Comparison of ENCODE assay signal across 17 cellular contexts in genomic region chr6:36122495-36123269, GRCh38. TPM values are rescaled to one million over a fixed set of nuclear protein-coding genes. Genes with fewer than 3 reads are reported as not detected.
DNase-seq lines count a peak whose midpoint lies in the region; ATAC-seq and TF ChIP-seq lines count a peak whose summit lies in the region.
"Had no signal": no experiment of that assay in that cellular context is flagged by ENCODE, and none has a peak within 500 bp of the region (broad histone marks: within the 10 kb centered on the region; RNA-seq: fewer than 3 reads in every experiment).

No MANE protein-coding gene starts in this region.

- ATAC-seq in activated CD8-positive, alpha-beta memory T cell treated with anti-CD3 and anti-CD28 coated beads, Interleukin-2, amount 10 ng/mL, durations not matched to agents 7 days and 5 days, result no peak
- ATAC-seq in T-cell (replicated peaks in 1 of 4) (no peak), HG03139 (IDR thresholded peaks at IDR 0.05; ENCODE audit: unreplicated experiment) (no peak), GM21447 (IDR thresholded peaks at IDR 0.05; ENCODE audit: unreplicated experiment) (no peak), upper lobe of right lung (no peak)
- no peak for ATAC-seq in effector memory CD8-positive, alpha-beta T cell (replicated peaks)
- ATAC-seq in stimulated activated naive B cell treated with anti-CD40 and anti-IgM and Interleukin-4, amounts not matched to agents 10 μg/mL and 1 μg/mL and 100 μg/mL, for 72 hours (replicated peaks), result no peak

- H3K36me3 ChIP-seq in upper lobe of right lung, result no peaks in the 10 kb centered on the region
- H3K36me3 ChIP-seq: lower lobe of right lung had no signal

- peaks cover 42% of the 10 kb centered on the region for H3K4me1 ChIP-seq in upper lobe of right lung

- no peak for TF ChIP-seq CTCF in upper lobe of right lung (IDR thresholded peaks at IDR 0.05)

- POLR2A ChIA-PET in T-cell (lab: Charles Lee), result interaction anchor here (0.7 to 1.0 kb wide), 2 partner anchors 8 to 29 kb away, joined by 3 to 10 read pairs; no protein-coding TSS in a partner anchor

- H3K27me3 ChIP-seq in upper lobe of right lung, result no peaks in the 10 kb centered on the region

- DNase-seq in activated CD8-positive, alpha-beta memory T cell treated with anti-CD3 and anti-CD28 coated beads, Interleukin-2, amount 10 ng/mL, durations not matched to agents 7 days and 5 days, result no peak
- no peak for DNase-seq in activated CD8-positive, alpha-beta memory T cell treated with anti-CD3 and anti-CD28 coated beads, Interleukin-2, amount 50 U/mL, for 4 hours
- DNase-seq in T-cell (no peak), upper lobe of right lung (no peak)
- DNase-seq in effector memory CD8-positive, alpha-beta T cell, result no peak
- no peak for DNase-seq in stimulated activated naive B cell treated with anti-CD40 and anti-IgM and Interleukin-4, amounts not matched to agents 10 μg/mL and 1 μg/mL and 100 μg/mL, for 72 hours
- DNase-seq: activated naive CD4-positive, alpha-beta T cell treated with anti-CD3 and anti-CD28 coated beads, Interleukin-2, amount 50 U/mL, for 16 hours; dermis blood vessel endothelial cell; DMS 273 treated with DMSO at 0.1 percent for 48 hours; lower lobe of right lung; NCI-H1930; nephron progenitor cell; stimulated activated CD4-positive, alpha-beta T cell treated with anti-CD3 and anti-CD28 coated beads, Interleukin-15, amount 100 ng/mL, for 24 hours had no signal

- CTCF ChIA-PET in activated CD8-positive, alpha-beta memory T cell treated with anti-CD3 and anti-CD28 coated beads, Interleukin-2, amount 10 ng/mL, durations not matched to agents 7 days and 5 days (lab: Charles Lee), result interaction anchor here (1.0 to 2.5 kb wide), 8 partner anchors 9 to 237 kb away, joined by 3 to 19 read pairs (median 6); no protein-coding TSS in a partner anchor
- CTCF ChIA-PET in T-cell (lab: Charles Lee), result interaction anchor here in 1 of 2 donors (0.7 to 3.9 kb wide), 5 partner anchors 8 to 94 kb away, joined by 3 to 25 read pairs (median 8); partner anchors contain the start of gene MAPK13

- H3K27me3 Mint-ChIP-seq in activated CD8-positive, alpha-beta memory T cell treated with anti-CD3 and anti-CD28 coated beads, Interleukin-2, amount 10 ng/mL, durations not matched to agents 7 days and 5 days, result no peaks in the 10 kb centered on the region
- H3K27me3 Mint-ChIP-seq in T-cell, result no peaks in the 10 kb centered on the region
- no peaks in the 10 kb centered on the region for H3K27me3 Mint-ChIP-seq in effector memory CD8-positive, alpha-beta T cell
- H3K27me3 Mint-ChIP-seq in stimulated activated naive B cell treated with anti-CD40 and anti-IgM and Interleukin-4, amounts not matched to agents 10 μg/mL and 1 μg/mL and 100 μg/mL, for 72 hours, result no peaks in the 10 kb centered on the region

- H3K4me1 Mint-ChIP-seq in activated CD8-positive, alpha-beta memory T cell treated with anti-CD3 and anti-CD28 coated beads, Interleukin-2, amount 10 ng/mL, durations not matched to agents 7 days and 5 days, result peaks cover 86% of the 10 kb centered on the region
- peaks cover 87 to 93% (median 89%) of the 10 kb centered on the region in 3 donors for H3K4me1 Mint-ChIP-seq in T-cell
- H3K4me1 Mint-ChIP-seq in effector memory CD8-positive, alpha-beta T cell (ENCODE audit: low read depth in 2 of 2), result peaks cover 78% of the 10 kb centered on the region in 2 donors
- H3K4me1 Mint-ChIP-seq in stimulated activated naive B cell treated with anti-CD40 and anti-IgM and Interleukin-4, amounts not matched to agents 10 μg/mL and 1 μg/mL and 100 μg/mL, for 72 hours, result peaks cover 67 to 81% of the 10 kb centered on the region in 2 donors

- no peak overlapping the region for H3K4me3 Mint-ChIP-seq in activated CD8-positive, alpha-beta memory T cell treated with anti-CD3 and anti-CD28 coated beads, Interleukin-2, amount 10 ng/mL, durations not matched to agents 7 days and 5 days
- peak overlapping the region in 1 of 3 donors; percentile 82 for H3K4me3 Mint-ChIP-seq in T-cell
- peak overlapping the region; percentile 89 to 90 for H3K4me3 Mint-ChIP-seq in effector memory CD8-positive, alpha-beta T cell
- no peak overlapping the region for H3K4me3 Mint-ChIP-seq in stimulated activated naive B cell treated with anti-CD40 and anti-IgM and Interleukin-4, amounts not matched to agents 10 μg/mL and 1 μg/mL and 100 μg/mL, for 72 hours
- H3K4me3 Mint-ChIP-seq: brain, GM23338, nephron progenitor cell had no signal

- H3K36me3 Mint-ChIP-seq in activated CD8-positive, alpha-beta memory T cell treated with anti-CD3 and anti-CD28 coated beads, Interleukin-2, amount 10 ng/mL, durations not matched to agents 7 days and 5 days, result peaks cover 12% of the 10 kb centered on the region
- peaks cover 4% of the 10 kb centered on the region for H3K36me3 Mint-ChIP-seq in T-cell
- H3K36me3 Mint-ChIP-seq in effector memory CD8-positive, alpha-beta T cell (ENCODE audit: insufficient read depth), result peaks cover 13% of the 10 kb centered on the region
- peaks cover 14 to 22% of the 10 kb centered on the region in 2 donors for H3K36me3 Mint-ChIP-seq in stimulated activated naive B cell treated with anti-CD40 and anti-IgM and Interleukin-4, amounts not matched to agents 10 μg/mL and 1 μg/mL and 100 μg/mL, for 72 hours

- no peaks in the 10 kb centered on the region for H3K9me3 Mint-ChIP-seq in activated CD8-positive, alpha-beta memory T cell treated with anti-CD3 and anti-CD28 coated beads, Interleukin-2, amount 10 ng/mL, durations not matched to agents 7 days and 5 days (ENCODE audit: low read depth)
- no peaks in the 10 kb centered on the region for H3K9me3 Mint-ChIP-seq in T-cell
- H3K9me3 Mint-ChIP-seq in effector memory CD8-positive, alpha-beta T cell, result no peaks in the 10 kb centered on the region
- H3K9me3 Mint-ChIP-seq in stimulated activated naive B cell treated with anti-CD40 and anti-IgM and Interleukin-4, amounts not matched to agents 10 μg/mL and 1 μg/mL and 100 μg/mL, for 72 hours, result no peaks in the 10 kb centered on the region
- H3K9me3 Mint-ChIP-seq: brain, GM23338, nephron progenitor cell had no signal

- intact Hi-C loops in upper lobe of right lung (cut with DNase I), result no loop called here

- H3K27ac ChIP-seq in upper lobe of right lung, result no peak overlapping the region

- no peak overlapping the region for H3K4me3 ChIP-seq in upper lobe of right lung
- H3K4me3 ChIP-seq: GM23338, lower lobe of right lung had no signal

- H3K9me3 ChIP-seq in upper lobe of right lung, result no peaks in the 10 kb centered on the region
- H3K9me3 ChIP-seq: lower lobe of right lung had no signal

- H3K27ac Mint-ChIP-seq in activated CD8-positive, alpha-beta memory T cell treated with anti-CD3 and anti-CD28 coated beads, Interleukin-2, amount 10 ng/mL, durations not matched to agents 7 days and 5 days, result peak overlapping the region; percentile 75
- peak overlapping the region; percentile 96 to 98 for H3K27ac Mint-ChIP-seq in T-cell
- peak overlapping the region; percentile 96 to 99 for H3K27ac Mint-ChIP-seq in effector memory CD8-positive, alpha-beta T cell
- peak overlapping the region; percentile 16 for H3K27ac Mint-ChIP-seq in stimulated activated naive B cell treated with anti-CD40 and anti-IgM and Interleukin-4, amounts not matched to agents 10 μg/mL and 1 μg/mL and 100 μg/mL, for 72 hours
- H3K27ac Mint-ChIP-seq: GM23338, nephron progenitor cell had no signal

RNA-seq across cellular contexts. Expression of gene MAPK13, which starts 7.6 kb away (rescaled TPM):
- total RNA-seq in activated CD8-positive, alpha-beta memory T cell treated with anti-CD3 and anti-CD28 coated beads, Interleukin-2, amount 10 ng/mL, durations not matched to agents 7 days and 5 days, result 10 to 100 TPM; 33.9 to 35.6 TPM
- total RNA-seq in T-cell, result 10 to 100 TPM; 38.2 to 45.6 (median 44.1) TPM
- total RNA-seq in upper lobe of right lung, result 71.4 TPM

Comparison
In these comparisons a context has a peak if more than half of its experiments do, and no peak if none do; other contexts are left out.
1. H3K27ac Mint-ChIP-seq: peak in every context shown above with its lines; median percentile 98 in effector memory CD8-positive, alpha-beta T cell; 97 in T-cell; 75 in activated CD8-positive, alpha-beta memory T cell treated with anti-CD3 and anti-CD28 coated beads, Interleukin-2, amount 10 ng/mL, durations not matched to agents 7 days and 5 days; 16 in stimulated activated naive B cell treated with anti-CD40 and anti-IgM and Interleukin-4, amounts not matched to agents 10 μg/mL and 1 μg/mL and 100 μg/mL, for 72 hours.
2. H3K4me3 Mint-ChIP-seq: peak in effector memory CD8-positive, alpha-beta T cell (2 of 2); none in activated CD8-positive, alpha-beta memory T cell treated with anti-CD3 and anti-CD28 coated beads, Interleukin-2, amount 10 ng/mL, durations not matched to agents 7 days and 5 days (single experiment) and stimulated activated naive B cell treated with anti-CD40 and anti-IgM and Interleukin-4, amounts not matched to agents 10 μg/mL and 1 μg/mL and 100 μg/mL, for 72 hours (0 of 2).